In genomic region chr2:147843864-147844690, GRCh38 we compare ENCODE assay signal across 1 cellular context.
TF ChIP-seq lines count a peak whose summit lies in the region.

No MANE protein-coding gene starts in this region.

TF ChIP-seq in HepG2, 621 proteins besides CTCF, POLR2A, EP300 and RAD21 (continued from another document):
- TF ChIP-seq, protein P1, sequence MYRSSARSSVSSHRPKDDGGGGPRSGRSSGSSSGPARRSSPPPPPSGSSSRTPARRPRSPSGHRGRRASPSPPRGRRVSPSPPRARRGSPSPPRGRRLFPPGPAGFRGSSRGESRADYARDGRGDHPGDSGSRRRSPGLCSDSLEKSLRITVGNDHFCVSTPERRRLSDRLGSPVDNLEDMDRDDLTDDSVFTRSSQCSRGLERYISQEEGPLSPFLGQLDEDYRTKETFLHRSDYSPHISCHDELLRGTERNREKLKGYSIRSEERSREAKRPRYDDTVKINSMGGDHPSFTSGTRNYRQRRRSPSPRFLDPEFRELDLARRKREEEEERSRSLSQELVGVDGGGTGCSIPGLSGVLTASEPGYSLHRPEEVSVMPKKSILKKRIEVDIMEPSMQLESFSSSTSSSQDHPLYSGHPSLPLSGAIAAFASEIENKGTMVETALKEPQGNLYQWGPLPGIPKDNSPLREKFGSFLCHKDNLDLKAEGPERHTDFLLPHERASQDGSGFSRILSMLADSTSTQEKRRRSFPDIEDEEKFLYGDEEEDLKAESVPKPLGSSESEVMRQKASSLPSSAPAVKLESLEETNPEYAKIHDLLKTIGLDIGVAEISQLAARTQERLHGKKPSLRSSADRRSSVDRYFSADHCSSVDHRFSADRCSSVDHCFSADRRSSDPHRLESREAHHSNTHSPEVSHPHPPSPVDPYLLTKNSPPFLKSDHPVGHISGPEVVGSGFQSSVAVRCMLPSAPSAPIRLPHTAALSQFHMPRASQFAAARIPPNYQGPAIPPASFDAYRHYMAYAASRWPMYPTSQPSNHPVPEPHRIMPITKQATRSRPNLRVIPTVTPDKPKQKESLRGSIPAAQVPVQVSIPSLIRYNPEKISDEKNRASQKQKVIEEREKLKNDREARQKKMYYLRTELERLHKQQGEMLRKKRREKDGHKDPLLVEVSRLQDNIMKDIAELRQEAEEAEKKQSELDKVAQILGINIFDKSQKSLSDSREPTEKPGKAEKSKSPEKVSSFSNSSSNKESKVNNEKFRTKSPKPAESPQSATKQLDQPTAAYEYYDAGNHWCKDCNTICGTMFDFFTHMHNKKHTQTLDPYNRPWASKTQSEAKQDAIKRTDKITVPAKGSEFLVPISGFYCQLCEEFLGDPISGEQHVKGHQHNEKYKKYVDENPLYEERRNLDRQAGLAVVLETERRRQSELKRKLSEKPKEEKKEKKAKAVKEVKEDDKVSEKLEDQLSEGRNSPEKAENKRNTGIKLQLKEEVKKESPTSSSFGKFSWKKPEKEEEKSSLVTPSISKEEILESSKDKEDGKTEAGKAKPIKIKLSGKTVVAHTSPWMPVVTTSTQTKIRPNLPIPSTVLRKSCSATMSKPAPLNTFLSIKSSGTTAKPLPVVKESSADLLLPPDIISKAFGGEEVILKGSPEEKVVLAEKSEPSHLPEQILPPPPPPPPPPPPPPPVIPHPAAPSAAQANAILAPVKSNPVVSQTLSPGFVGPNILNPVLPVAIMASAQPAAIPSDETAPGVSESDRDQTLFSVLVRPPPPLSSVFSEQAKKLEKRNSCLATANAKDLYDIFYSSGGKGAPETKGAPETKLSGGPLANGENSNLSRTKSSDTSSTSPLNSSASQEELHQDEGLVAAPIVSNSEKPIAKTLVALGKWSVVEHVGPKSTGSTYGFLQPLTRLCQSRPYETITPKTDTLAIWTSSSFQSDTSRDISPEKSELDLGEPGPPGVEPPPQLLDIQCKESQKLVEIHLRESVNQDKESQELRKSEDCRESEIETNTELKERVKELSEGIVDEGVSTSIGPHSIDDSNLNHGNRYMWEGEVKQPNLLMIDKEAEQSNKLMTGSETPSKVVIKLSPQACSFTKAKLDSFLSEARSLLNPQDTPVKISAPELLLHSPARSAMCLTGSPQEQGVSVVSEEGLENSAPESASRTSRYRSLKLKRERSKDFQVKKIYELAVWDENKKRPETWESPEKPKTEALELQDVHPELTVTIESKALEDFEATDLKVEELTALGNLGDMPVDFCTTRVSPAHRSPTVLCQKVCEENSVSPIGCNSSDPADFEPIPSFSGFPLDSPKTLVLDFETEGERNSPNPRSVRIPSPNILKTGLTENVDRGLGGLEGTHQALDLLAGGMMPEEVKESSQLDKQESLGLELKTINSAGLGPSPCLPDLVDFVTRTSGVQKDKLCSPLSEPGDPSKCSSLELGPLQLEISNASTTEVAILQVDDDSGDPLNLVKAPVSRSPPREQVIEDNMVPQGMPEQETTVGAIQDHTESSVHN (CRISPR knock-in tag; IDR thresholded peaks at IDR 0.05): 0 out of 2 replicates have a peak, but pooled peaks have one; percentile 40
- TF ChIP-seq ZNF333 (CRISPR knock-in tag; IDR thresholded peaks at IDR 0.05; ENCODE audit: borderline replicate concordance): 0 out of 2 replicates have a peak, but pooled peaks have one; percentile 69
- TF ChIP-seq ZNF160 (CRISPR knock-in tag; IDR thresholded peaks at IDR 0.05): peak; percentile 66
- no peak for TF ChIP-seq HNF4G (IDR thresholded peaks at IDR 0.05; ENCODE audit: borderline replicate concordance, low read depth, low read length)
- TF ChIP-seq HNF4G (CRISPR knock-in tag; IDR thresholded peaks at IDR 0.05; ENCODE audit: borderline replicate concordance, low read depth): peak; percentile 16; the same call in 1 of the 2 replicates
- TF ChIP-seq ZNF674 (CRISPR knock-in tag; IDR thresholded peaks at IDR 0.05; ENCODE audit: low read depth): 0 out of 2 replicates have a peak, but pooled peaks have one; percentile 17
- TF ChIP-seq ZSCAN12 (CRISPR knock-in tag; IDR thresholded peaks at IDR 0.05): 0 out of 2 replicates have a peak, but pooled peaks have one; percentile 53
- TF ChIP-seq WIZ (CRISPR knock-in tag; IDR thresholded peaks at IDR 0.05): peak; percentile 80; the same call in 1 of the 2 replicates
- TF ChIP-seq CBX2 (IDR thresholded peaks at IDR 0.05; ENCODE audit: low read depth, low read length): no peak
- peak; percentile 48; the same call in 1 of the 2 replicates for TF ChIP-seq CBX2 (CRISPR knock-in tag; IDR thresholded peaks at IDR 0.05; ENCODE audit: low read depth)
- TF ChIP-seq, protein P2, sequence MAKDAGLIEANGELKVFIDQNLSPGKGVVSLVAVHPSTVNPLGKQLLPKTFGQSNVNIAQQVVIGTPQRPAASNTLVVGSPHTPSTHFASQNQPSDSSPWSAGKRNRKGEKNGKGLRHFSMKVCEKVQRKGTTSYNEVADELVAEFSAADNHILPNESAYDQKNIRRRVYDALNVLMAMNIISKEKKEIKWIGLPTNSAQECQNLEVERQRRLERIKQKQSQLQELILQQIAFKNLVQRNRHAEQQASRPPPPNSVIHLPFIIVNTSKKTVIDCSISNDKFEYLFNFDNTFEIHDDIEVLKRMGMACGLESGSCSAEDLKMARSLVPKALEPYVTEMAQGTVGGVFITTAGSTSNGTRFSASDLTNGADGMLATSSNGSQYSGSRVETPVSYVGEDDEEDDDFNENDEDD (CRISPR knock-in tag; IDR thresholded peaks at IDR 0.05; ENCODE audit: borderline replicate concordance): peak; percentile 56; the same call in 1 of the 2 replicates
- TF ChIP-seq MAX (IDR thresholded peaks at IDR 0.05): peak; percentile 80
- TF ChIP-seq ZNF773 (CRISPR knock-in tag; IDR thresholded peaks at IDR 0.05; ENCODE audit: borderline replicate concordance): peak; percentile 87; the same call in 1 of the 2 replicates
- TF ChIP-seq, protein P3, sequence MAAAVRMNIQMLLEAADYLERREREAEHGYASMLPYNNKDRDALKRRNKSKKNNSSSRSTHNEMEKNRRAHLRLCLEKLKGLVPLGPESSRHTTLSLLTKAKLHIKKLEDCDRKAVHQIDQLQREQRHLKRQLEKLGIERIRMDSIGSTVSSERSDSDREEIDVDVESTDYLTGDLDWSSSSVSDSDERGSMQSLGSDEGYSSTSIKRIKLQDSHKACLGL (CRISPR knock-in tag; IDR thresholded peaks at IDR 0.05): peak; percentile 79
- peak; percentile 98 for TF ChIP-seq ZBTB2 (CRISPR knock-in tag; IDR thresholded peaks at IDR 0.05; ENCODE audit: low read depth)
- no peak for TF ChIP-seq HOXA9 (CRISPR knock-in tag; IDR thresholded peaks at IDR 0.05; ENCODE audit: borderline replicate concordance)
- TF ChIP-seq ZNF570 (CRISPR knock-in tag; IDR thresholded peaks at IDR 0.05; ENCODE audit: borderline replicate concordance): no peak
- TF ChIP-seq PCBP1 (IDR thresholded peaks at IDR 0.05; ENCODE audit: borderline replicate concordance, low read depth, low read length): peak; percentile 94
- 0 out of 2 replicates have a peak, but pooled peaks have one; percentile 17 for TF ChIP-seq ZNF3 (CRISPR knock-in tag; IDR thresholded peaks at IDR 0.05)
